ENCODE assay signal across 8 cellular contexts in genomic region chr16:58628845-58629680, GRCh38. TPM values are rescaled to one million over a fixed set of nuclear protein-coding genes. Genes with fewer than 3 reads are reported as not detected.
A peak's percentile ranks its signal among the peaks of the same experiment; 100 is the strongest.
DNase-seq lines count a peak whose midpoint lies in the region; ATAC-seq and TF ChIP-seq lines count a peak whose summit lies in the region.

No MANE protein-coding gene starts in this region.

- 1% methylated on average over 37 to 50 of the region's 50 CpGs for WGBS in lower leg skin, 2 donors

- peak; percentile 53 for DNase-seq in A172 (ENCODE audit: low spot score)
- DNase-seq in Kasumi-1 (lab: John Stamatoyannopoulos, UW), result peak; percentile 29 to 43
- DNase-seq in activated CD4-positive, alpha-beta T cell treated with anti-CD3 and anti-CD28 coated beads for 48 hours, result peak; percentile 65
- DNase-seq in coronary artery (ENCODE audit: low spot score), result peak; percentile 80
- peak; percentile 49 to 92 for DNase-seq in lower leg skin (ENCODE audit: low spot score in 2 of 2)
- peak; percentile 18 to 46 (median 22) for DNase-seq in stimulated activated CD4-positive, alpha-beta T cell treated with anti-CD3 and anti-CD28 coated beads, TNF-alpha, amount 100 ng/mL, for 24 hours (ENCODE audit: low read depth in 3 of 3)
- no peak for DNase-seq in H4 (ENCODE audit: low spot score)

- H3K27ac ChIP-seq in coronary artery, result peak overlapping the region; percentile 96 to 98

- H3K4me3 ChIP-seq in coronary artery, result peak overlapping the region; percentile 82
- peak overlapping the region; percentile 91 for H3K4me3 ChIP-seq in lower leg skin (ENCODE audit: low read depth, poor library complexity, severe bottlenecking)

- intact Hi-C loops in lower leg skin (cut with DNase I; ENCODE audit: low total_unique reads), result no loop called here

- peak; percentile 0 for ATAC-seq in GM19025 (IDR thresholded peaks at IDR 0.05; ENCODE audit: low read depth, unreplicated experiment)

- TF ChIP-seq POLR2A in lower leg skin (IDR thresholded peaks at IDR 0.05), result no peak

- TF ChIP-seq CTCF in coronary artery (IDR thresholded peaks at IDR 0.05), result no peak
- no peak for TF ChIP-seq CTCF in lower leg skin (IDR thresholded peaks at IDR 0.05)

RNA-seq across cellular contexts. Expression of gene CNOT1, which starts 0.6 kb away (rescaled TPM):
- total RNA-seq in A172 (2014; rRNA removed; shearing (Covaris generic)), result 58.5 and 60.4 TPM in 2 replicates
- 100 to 1,000 TPM in 2 of 4 donors, 10 to 100 TPM in 2; 80.1 to 118 (median 102) TPM for total RNA-seq in lower leg skin
- 112 and 123 TPM in 2 replicates for total RNA-seq in H4 (2014; rRNA removed; shearing (Covaris generic))

RNA-seq across cellular contexts. Expression of gene SLC38A7, which starts 55.5 kb away (rescaled TPM):
- 20.3 and 20.5 TPM in 2 replicates for total RNA-seq in A172 (2014; rRNA removed; shearing (Covaris generic))
- 10 to 100 TPM in 2 of 4 donors, 1 to 10 TPM in 2; 3.3 to 20.7 (median 10.2) TPM for total RNA-seq in lower leg skin
- total RNA-seq in H4 (2014; rRNA removed; shearing (Covaris generic)), result 7.0 and 23.7 TPM in 2 replicates
